Comparison of ENCODE assay signal across 1 cellular context in genomic region chr15:70492240-70493177, GRCh38.
A peak's percentile ranks its signal among the peaks of the same experiment; 100 is the strongest.
TF ChIP-seq lines count a peak whose summit lies in the region.

No MANE protein-coding gene starts in this region.

TF ChIP-seq in K562, 482 proteins besides CTCF, POLR2A, EP300 and RAD21 (continued from another document):
- no peak for TF ChIP-seq NR2C1 (IDR thresholded peaks at IDR 0.05)
- no peak for TF ChIP-seq NR2C1 (tag; IDR thresholded peaks at IDR 0.05)
- TF ChIP-seq RCOR1 (IDR thresholded peaks at IDR 0.05; ENCODE audit: borderline replicate concordance in 1 of 2, low read depth in 2 of 2, low read length in 2 of 2): peak in 1 of 2 experiments; percentile 42; a peak in 1 of 4 replicates
- TF ChIP-seq ESRRA (IDR thresholded peaks at IDR 0.05; ENCODE audit: borderline replicate concordance, low read depth): peak; percentile 69; the same call in 1 of the 2 replicates
- TF ChIP-seq THRB (CRISPR knock-in tag; conservative IDR thresholded peaks at IDR 0.05): no peak
- TF ChIP-seq MTF1 (CRISPR knock-in tag; IDR thresholded peaks at IDR 0.05; ENCODE audit: borderline replicate concordance): no peak
- no peak for TF ChIP-seq ZBTB43 (CRISPR knock-in tag; IDR thresholded peaks at IDR 0.05)
- no peak for TF ChIP-seq PHB2 (IDR thresholded peaks at IDR 0.05; ENCODE audit: low read depth)
- TF ChIP-seq SUPT5H (IDR thresholded peaks at IDR 0.05): no peak
- no peak for TF ChIP-seq ETV6 (IDR thresholded peaks at IDR 0.05; ENCODE audit: borderline replicate concordance in 1 of 2, low read depth in 2 of 2, low read length in 1 of 2)
- no peak for TF ChIP-seq ETV6 (CRISPR knock-in tag; IDR thresholded peaks at IDR 0.05; ENCODE audit: borderline replicate concordance)
- peak; percentile 72; the same call in 1 of the 2 replicates for TF ChIP-seq ZNF766 (CRISPR knock-in tag; conservative IDR thresholded peaks at IDR 0.05)
- TF ChIP-seq KDM1A (IDR thresholded peaks at IDR 0.05): 0 out of 4 replicates have a peak, but pooled peaks of 1 of the 2 experiments have one; percentile 7
- no peak for TF ChIP-seq ZNF436 (CRISPR knock-in tag; IDR thresholded peaks at IDR 0.05)
- no peak for TF ChIP-seq XRCC5 (IDR thresholded peaks at IDR 0.05; ENCODE audit: low read depth, low read length)
- no peak for TF ChIP-seq ZNF79 (CRISPR knock-in tag; IDR thresholded peaks at IDR 0.05; ENCODE audit: low read depth)
- TF ChIP-seq NEUROD1 (IDR thresholded peaks at IDR 0.05; ENCODE audit: borderline replicate concordance, low read depth, low read length, partially characterized antibody): no peak
- no peak for TF ChIP-seq NFRKB (IDR thresholded peaks at IDR 0.05; ENCODE audit: low read depth)
- TF ChIP-seq HOMEZ (CRISPR knock-in tag; IDR thresholded peaks at IDR 0.05): no peak
- no peak for TF ChIP-seq GTF3C2 (IDR thresholded peaks at IDR 0.05; ENCODE audit: borderline replicate concordance, extremely low read depth, insufficient read length)
- no peak for TF ChIP-seq AFF4 (CRISPR knock-in tag; IDR thresholded peaks at IDR 0.05)
